Comparison of ENCODE assay signal across 18 cellular contexts in the genomic region with DNA sequence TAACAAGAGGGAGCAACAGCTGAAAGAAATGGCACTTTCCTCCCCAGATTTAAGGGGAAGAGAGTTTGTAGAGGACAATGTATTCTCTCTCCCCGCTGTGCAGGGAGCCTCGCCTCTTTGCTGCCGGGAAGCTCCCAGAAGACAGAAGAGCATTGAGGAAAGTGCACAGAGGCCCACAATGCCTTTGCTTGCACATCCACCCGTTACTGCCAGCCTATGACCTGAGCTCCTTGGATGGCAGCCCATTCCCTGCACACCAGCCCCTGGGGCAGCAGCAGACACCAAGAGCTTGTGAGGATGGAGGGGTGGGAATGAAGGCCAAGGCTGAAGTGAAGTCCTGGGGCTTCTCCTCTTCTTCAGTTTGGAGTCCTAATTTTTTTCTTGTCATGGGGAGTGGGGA.
DNase-seq lines count a peak whose midpoint lies in the region; ATAC-seq and TF ChIP-seq lines count a peak whose summit lies in the region.
"Had no signal": no experiment of that assay in that cellular context is flagged by ENCODE, and none has a peak within 500 bp of the region (broad histone marks: within the 10 kb centered on the region; RNA-seq: fewer than 3 reads in every experiment).

No MANE protein-coding gene starts in this region.

- no peaks in the 10 kb centered on the region for H3K9me3 ChIP-seq in neural progenitor cell (ENCODE audit: low read depth)
- H3K9me3 ChIP-seq: BE2C had no signal

- peaks cover 8% of the 10 kb centered on the region for H3K27me3 Mint-ChIP-seq in neural progenitor cell (ENCODE audit: insufficient read depth, low read depth)
- peaks cover 12% of the 10 kb centered on the region for H3K27me3 Mint-ChIP-seq in activated naive CD4-positive, alpha-beta T cell treated with anti-CD3 and anti-CD28 coated beads, Interleukin-2, amount 10 ng/mL, durations not matched to agents 7 days and 5 days

- H3K27ac ChIP-seq in angular gyrus (ENCODE audit: low read depth, low read length), result peak overlapping the region; percentile 98
- H3K27ac ChIP-seq in neural progenitor cell, result no peak overlapping the region
- H3K27ac ChIP-seq: GM23248 had no signal

- no peak for TF ChIP-seq CTCF in neural progenitor cell (IDR thresholded peaks at IDR 0.05)

- H3K36me3 Mint-ChIP-seq in neural progenitor cell, result no peaks in the 10 kb centered on the region
- no peaks in the 10 kb centered on the region for H3K36me3 Mint-ChIP-seq in activated naive CD4-positive, alpha-beta T cell treated with anti-CD3 and anti-CD28 coated beads, Interleukin-2, amount 10 ng/mL, durations not matched to agents 7 days and 5 days
- H3K36me3 Mint-ChIP-seq: CD8-positive, alpha-beta T cell had no signal

- H3K4me3 Mint-ChIP-seq in neural progenitor cell, result no peak overlapping the region
- no peak overlapping the region for H3K4me3 Mint-ChIP-seq in activated naive CD4-positive, alpha-beta T cell treated with anti-CD3 and anti-CD28 coated beads, Interleukin-2, amount 10 ng/mL, durations not matched to agents 7 days and 5 days
- H3K4me3 Mint-ChIP-seq: CD8-positive, alpha-beta T cell had no signal

- H3K4me1 Mint-ChIP-seq in neural progenitor cell, result peaks cover 17% of the 10 kb centered on the region
- H3K4me1 Mint-ChIP-seq in activated naive CD4-positive, alpha-beta T cell treated with anti-CD3 and anti-CD28 coated beads, Interleukin-2, amount 10 ng/mL, durations not matched to agents 7 days and 5 days, result no peaks in the 10 kb centered on the region

- H3K79me2 ChIP-seq in neural progenitor cell (ENCODE audit: low read depth), result no peaks in the 10 kb centered on the region

- H4K20me1 ChIP-seq in neural progenitor cell (ENCODE audit: low read depth), result no peaks in the 10 kb centered on the region

- no peaks in the 10 kb centered on the region for H3F3A ChIP-seq in neural progenitor cell (ENCODE audit: low read depth)

- H3K4me2 ChIP-seq in neural progenitor cell, result no peak overlapping the region

- no peaks in the 10 kb centered on the region for H3K27me3 ChIP-seq in neural progenitor cell
- H3K27me3 ChIP-seq: BE2C had no signal

- H3K4me3 ChIP-seq in neural progenitor cell, result no peak overlapping the region
- H3K4me3 ChIP-seq: GM23248 had no signal

- H3K27ac Mint-ChIP-seq in neural progenitor cell, result peak overlapping the region; percentile 60
- H3K27ac Mint-ChIP-seq in activated naive CD4-positive, alpha-beta T cell treated with anti-CD3 and anti-CD28 coated beads, Interleukin-2, amount 10 ng/mL, durations not matched to agents 7 days and 5 days, result no peak overlapping the region
- H3K27ac Mint-ChIP-seq: CD8-positive, alpha-beta T cell had no signal

- CTCF ChIA-PET in activated naive CD4-positive, alpha-beta T cell treated with anti-CD3 and anti-CD28 coated beads, Interleukin-2, amount 10 ng/mL, durations not matched to agents 7 days and 5 days (lab: Charles Lee), result interaction anchor here (1.2 kb wide), 1 partner anchor 364 kb away, joined by 5 read pairs; no protein-coding TSS in a partner anchor

- no peaks in the 10 kb centered on the region for H3K36me3 ChIP-seq in neural progenitor cell

- no peak overlapping the region for H2AFZ ChIP-seq in neural progenitor cell (replicated peaks)
- H2AFZ ChIP-seq: GM23248 had no signal

- ATAC-seq in HG02840 (IDR thresholded peaks at IDR 0.05; ENCODE audit: low FRiP score, unreplicated experiment), result no peak
- ATAC-seq: CD8-positive, alpha-beta T cell; Panc1 had no signal

- no peak overlapping the region for H3K9ac ChIP-seq in neural progenitor cell
- H3K9ac ChIP-seq: GM23248 had no signal

- peaks cover 4% of the 10 kb centered on the region for H3K4me1 ChIP-seq in neural progenitor cell

- H3K9me3 Mint-ChIP-seq in neural progenitor cell, result peaks cover 5% of the 10 kb centered on the region
- H3K9me3 Mint-ChIP-seq in activated naive CD4-positive, alpha-beta T cell treated with anti-CD3 and anti-CD28 coated beads, Interleukin-2, amount 10 ng/mL, durations not matched to agents 7 days and 5 days, result no peaks in the 10 kb centered on the region
- H3K9me3 Mint-ChIP-seq: CD8-positive, alpha-beta T cell had no signal

- intact Hi-C loops in head of caudate nucleus (cut with DNase I), result loop anchor here (5.0 kb wide), 1 partner anchor 48 kb away; no protein-coding TSS in a partner anchor

- DNase-seq in head of caudate nucleus (peak; percentile 65 to 95 (median 87)), neural progenitor cell (ENCODE audit: low spot score) (no peak), A172 (ENCODE audit: low spot score) (no peak), NCI-H128 (lab: John Stamatoyannopoulos, UW; ENCODE audit: unreplicated experiment) (no peak)
- DNase-seq in activated naive CD4-positive, alpha-beta T cell treated with anti-CD3 and anti-CD28 coated beads, Interleukin-2, amount 10 ng/mL, durations not matched to agents 7 days and 5 days, result no peak
- DNase-seq: BE2C; CD8-positive, alpha-beta T cell; DND-41; GM23248; KBM-7; NCI-H1048; NCI-H1694; NCI-H446; NCI-H774; SHP77 treated with DMSO at 0.1 percent for 48 hours had no signal

Comparison
In these comparisons a context has a peak if more than half of its experiments do, and no peak if none do; other contexts are left out.
1. DNase-seq: peak in head of caudate nucleus (42 of 42); none in neural progenitor cell (single experiment), A172 (single experiment), activated naive CD4-positive, alpha-beta T cell treated with anti-CD3 and anti-CD28 coated beads, Interleukin-2, amount 10 ng/mL, durations not matched to agents 7 days and 5 days (single experiment) and NCI-H128 (single experiment).